7 cellular contexts compared by ENCODE assay signal in the genomic region with DNA sequence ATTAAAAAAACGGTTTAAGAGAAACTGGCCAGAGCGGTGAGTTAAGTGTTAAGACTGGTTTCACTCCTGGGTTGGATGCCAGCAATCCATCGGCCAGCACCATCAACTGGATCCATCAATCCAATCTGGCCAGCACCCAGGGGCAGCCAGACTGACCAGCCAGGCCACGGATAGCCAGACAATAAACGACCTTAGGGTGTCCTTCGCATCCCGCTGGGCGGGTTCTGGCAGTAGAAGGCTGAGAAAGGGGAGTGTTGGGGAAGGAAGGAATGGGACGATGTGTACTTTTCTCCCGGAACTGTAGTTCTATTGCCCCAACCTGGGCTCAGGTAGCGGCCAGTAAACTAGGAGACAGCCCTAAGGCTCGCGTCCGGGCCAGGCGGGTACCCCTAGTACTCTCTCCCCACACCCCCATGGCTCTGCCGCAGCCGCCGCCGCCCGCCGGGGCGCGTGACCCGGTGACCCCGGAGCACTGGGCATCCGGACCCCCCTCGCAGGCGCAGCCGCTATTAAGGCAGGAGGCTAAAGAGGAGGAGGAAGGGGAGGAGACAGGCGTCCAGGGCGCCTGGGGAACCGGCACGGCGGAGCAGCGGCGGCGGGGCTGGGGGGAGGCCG. TPM values are rescaled to one million over a fixed set of nuclear protein-coding genes. Genes with fewer than 3 reads are reported as not detected.
DNase-seq lines count a peak whose midpoint lies in the region; ATAC-seq and TF ChIP-seq lines count a peak whose summit lies in the region.

A gene (plus strand): TSS at position 546 of the 615 bp plus-strand sequence. CDS start 276 bp downstream, outside the sequence.

- no peaks in the 10 kb centered on the region for H3K36me3 Mint-ChIP-seq in chondrocyte (ENCODE audit: low read depth)

- ATAC-seq in GM18499 (IDR thresholded peaks at IDR 0.05; ENCODE audit: insufficient read depth, unreplicated experiment): peak; percentile 25
- peak; percentile 74 for ATAC-seq in HG02610 (IDR thresholded peaks at IDR 0.05; ENCODE audit: unreplicated experiment)
- ATAC-seq in left lung: peak; percentile 56

- peaks cover 4 to 32% of the 10 kb centered on the region in 2 donors for H3K4me1 ChIP-seq in left lung

- DNase-seq in NCI-H1092 treated with DMSO at 0.1 percent for 48 hours (lab: John Stamatoyannopoulos, UW) (peak; percentile 83), chondrocyte (ENCODE audit: low spot score) (peak; percentile 89), left lung (peak; percentile 74 to 89)
- peak; percentile 28 for DNase-seq in activated CD4-positive, CD25-positive, alpha-beta regulatory T cell treated with anti-CD3 and anti-CD28 coated beads, Interleukin-2, amount 50 U/mL, for 16 hours (ENCODE audit: low read depth, low spot score)
- DNase-seq in stimulated activated CD4-positive, alpha-beta T cell treated with anti-CD3 and anti-CD28 coated beads, Interleukin-2, amount 100 ng/mL, for 48 hours: peak; percentile 35 to 48

- peak within 1 kb of the TSS; percentile 73 for H3K4me3 Mint-ChIP-seq in chondrocyte (ENCODE audit: unreplicated experiment)

- H3K27ac ChIP-seq in left lung: peak within 1 kb of the TSS; percentile 91 to 95

- no peaks in the 10 kb centered on the region for H3K27me3 ChIP-seq in left lung

- no peaks in the 10 kb centered on the region for H3K27me3 Mint-ChIP-seq in chondrocyte (ENCODE audit: low read depth)

- intact Hi-C loops in left lung (cut with DNase I): no loop called here

- H3K36me3 ChIP-seq in left lung: no peaks in the 10 kb centered on the region

- TF ChIP-seq CTCF in chondrocyte (IDR thresholded peaks at IDR 0.05) (no peak), left lung (IDR thresholded peaks at IDR 0.05) (no peak)

- H3K4me1 Mint-ChIP-seq in chondrocyte (ENCODE audit: low read depth): peaks cover 24% of the 10 kb centered on the region

- peak within 1 kb of the TSS; percentile 63 to 82 for H3K4me3 ChIP-seq in left lung

- no peaks in the 10 kb centered on the region for H3K9me3 Mint-ChIP-seq in chondrocyte (ENCODE audit: low read depth)

- peak within 1 kb of the TSS; percentile 86 for H3K27ac Mint-ChIP-seq in chondrocyte (ENCODE audit: unreplicated experiment)

- no peaks in the 10 kb centered on the region for H3K9me3 ChIP-seq in left lung

RNA-seq across cellular contexts. Expression of the gene that starts here (rescaled TPM):
- 10.9 to 13.8 TPM (median 12.6 TPM) in 3 replicates for total RNA-seq in chondrocyte
- 10 to 100 TPM; 24.2 to 30.3 TPM for total RNA-seq in left lung

Comparison
In these comparisons a context has a peak if more than half of its experiments do, and no peak if none do; other contexts are left out.
1. Peak in every context shown above with its lines: DNase-seq, ATAC-seq, H3K4me3 ChIP-seq and H3K27ac ChIP-seq.
2. DNase-seq: peak in every context shown above with its lines; median percentile 89 in chondrocyte; 83 in NCI-H1092 treated with DMSO at 0.1 percent for 48 hours; 82 in left lung; 42 in stimulated activated CD4-positive, alpha-beta T cell treated with anti-CD3 and anti-CD28 coated beads, Interleukin-2, amount 100 ng/mL, for 48 hours; 28 in activated CD4-positive, CD25-positive, alpha-beta regulatory T cell treated with anti-CD3 and anti-CD28 coated beads, Interleukin-2, amount 50 U/mL, for 16 hours.